ENCODE assay signal across 2 cellular contexts in the genomic region with DNA sequence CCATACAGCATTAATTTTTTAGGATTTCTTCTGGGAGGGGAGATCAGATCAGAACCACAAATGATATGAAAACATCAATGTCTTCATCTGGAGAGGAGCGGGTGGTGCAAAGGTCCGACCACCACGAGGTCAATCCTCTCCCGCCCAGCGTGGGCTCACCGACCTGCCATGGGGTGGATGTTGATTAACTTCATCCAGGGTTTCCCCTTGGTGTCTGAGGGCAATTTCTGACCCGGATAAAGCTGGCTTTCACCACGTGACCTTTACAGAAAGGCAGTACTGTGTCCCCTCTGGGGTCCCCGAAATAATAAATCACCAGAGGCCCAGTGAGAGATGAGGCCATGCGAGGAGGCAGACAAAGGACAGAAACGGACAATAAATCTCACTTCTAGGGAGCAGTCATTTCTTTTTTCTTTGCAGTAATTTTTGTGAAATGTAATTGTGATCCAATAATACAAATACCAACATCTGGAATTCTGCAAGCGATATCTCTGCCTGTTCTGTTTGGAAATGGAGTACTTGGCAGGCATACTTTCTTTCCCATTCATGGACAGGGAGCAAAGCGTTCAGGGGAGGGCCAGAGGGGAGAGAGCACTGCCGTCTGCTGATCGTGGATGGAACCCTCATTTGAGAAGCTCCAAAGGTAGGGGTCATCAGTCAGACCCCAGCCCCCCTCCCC.
TF ChIP-seq lines count a peak whose summit lies in the region.

No MANE protein-coding gene starts in this region.

TF ChIP-seq in IMR-90, 13 proteins besides CTCF, POLR2A, EP300 and RAD21:
- TF ChIP-seq MAFK (IDR thresholded peaks at IDR 0.05; ENCODE audit: low read depth, low read length): no peak
- no peak for TF ChIP-seq SMC3 (IDR thresholded peaks at IDR 0.05; ENCODE audit: low read depth, low read length)
- TF ChIP-seq CHD1 (IDR thresholded peaks at IDR 0.05; ENCODE audit: low read depth, low read length): no peak
- TF ChIP-seq MXI1 (IDR thresholded peaks at IDR 0.05; ENCODE audit: borderline replicate concordance, low read depth, low read length): no peak
- TF ChIP-seq NFE2L2 (IDR thresholded peaks at IDR 0.05; ENCODE audit: low read depth, low read length): no peak
- TF ChIP-seq RCOR1 (IDR thresholded peaks at IDR 0.05; ENCODE audit: insufficient replicate concordance, low read length): no peak
- TF ChIP-seq, protein P1, sequence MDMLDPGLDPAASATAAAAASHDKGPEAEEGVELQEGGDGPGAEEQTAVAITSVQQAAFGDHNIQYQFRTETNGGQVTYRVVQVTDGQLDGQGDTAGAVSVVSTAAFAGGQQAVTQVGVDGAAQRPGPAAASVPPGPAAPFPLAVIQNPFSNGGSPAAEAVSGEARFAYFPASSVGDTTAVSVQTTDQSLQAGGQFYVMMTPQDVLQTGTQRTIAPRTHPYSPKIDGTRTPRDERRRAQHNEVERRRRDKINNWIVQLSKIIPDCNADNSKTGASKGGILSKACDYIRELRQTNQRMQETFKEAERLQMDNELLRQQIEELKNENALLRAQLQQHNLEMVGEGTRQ (IDR thresholded peaks at IDR 0.05; ENCODE audit: low read depth, low read length): no peak
- no peak for TF ChIP-seq FOS (IDR thresholded peaks at IDR 0.05; ENCODE audit: low read depth, low read length)
- no peak for TF ChIP-seq BHLHE40 (IDR thresholded peaks at IDR 0.05; ENCODE audit: low read depth, low read length)
- no peak for TF ChIP-seq ELK1 (IDR thresholded peaks at IDR 0.05; ENCODE audit: borderline replicate concordance, low read depth, low read length)
- TF ChIP-seq RFX5 (IDR thresholded peaks at IDR 0.05; ENCODE audit: low read depth, low read length): no peak
- TF ChIP-seq CEBPB (IDR thresholded peaks at IDR 0.05; ENCODE audit: low read depth, low read length): no peak
- TF ChIP-seq MAZ (IDR thresholded peaks at IDR 0.05; ENCODE audit: borderline replicate concordance, low read depth, low read length): no peak
TF ChIP-seq in IMR-90: peak in this region for 0.

TF ChIP-seq in GM12891, 5 proteins besides CTCF, POLR2A, EP300 and RAD21:
- TF ChIP-seq POLR2AphosphoS5 (IDR thresholded peaks at IDR 0.05; ENCODE audit: low read depth, low read length) (no peak), POU2F2 (IDR thresholded peaks at IDR 0.05; ENCODE audit: low read depth, low read length) (no peak), SPI1 (IDR thresholded peaks at IDR 0.05; ENCODE audit: low read depth, low read length) (no peak), TAF1 (IDR thresholded peaks at IDR 0.05; ENCODE audit: low read depth, low read length) (no peak), PAX5 (IDR thresholded peaks at IDR 0.05; ENCODE audit: insufficient read depth, low read length, severe bottlenecking) (no peak)
